In genomic region chr20:64164123-64164836, GRCh38 we compare ENCODE assay signal across 15 cellular contexts. TPM values are rescaled to one million over a fixed set of nuclear protein-coding genes. Genes with fewer than 3 reads are reported as not detected.
DNase-seq lines count a peak whose midpoint lies in the region; ATAC-seq and TF ChIP-seq lines count a peak whose summit lies in the region.
"Had no signal": no experiment of that assay in that cellular context is flagged by ENCODE, and none has a peak within 500 bp of the region (broad histone marks: within the 10 kb centered on the region; RNA-seq: fewer than 3 reads in every experiment).

MYT1 (plus strand) TSS chr20:64164452; CDS start chr20:64198862, 34,410 bp downstream.

- DNase-seq in DMS153 (lab: John Stamatoyannopoulos, UW) (peak; percentile 95), NCI-H1694 (lab: John Stamatoyannopoulos, UW) (peak; percentile 85), NCI-H526 (lab: John Stamatoyannopoulos, UW) (peak; percentile 97), dorsolateral prefrontal cortex (peak in 1 of 10 donors; percentile 57), lower leg skin (ENCODE audit: low spot score in 2 of 2) (no peak)
- DNase-seq: activated CD4-positive, alpha-beta T cell treated with anti-CD3 and anti-CD28 coated beads for 1 hour; body of pancreas; stimulated activated CD4-positive, alpha-beta T cell treated with anti-CD3 and anti-CD28 coated beads, Interleukin-1b, Interleukin-23, amount 100 ng/mL, for 48 hours had no signal

- TF ChIP-seq CTCF in dorsolateral prefrontal cortex (IDR thresholded peaks at IDR 0.05 in 54 of 56, conservative IDR thresholded peaks at IDR 0.05 in 2 of 56; ENCODE audit: low read depth in 1 of 56, partially characterized antibody in 56 of 56) (no peak), lower leg skin (IDR thresholded peaks at IDR 0.05) (no peak)

- H3K4me3 ChIP-seq in dorsolateral prefrontal cortex: peak within 1 kb of the TSS in 54 of 59 donors; percentile 9 to 59 (median 42)
- H3K4me3 ChIP-seq in lower leg skin (ENCODE audit: low read depth, poor library complexity, severe bottlenecking): no peak within 1 kb of the TSS
- H3K4me3 ChIP-seq: BLaER1, body of pancreas, lung had no signal

- peaks cover 0 to 100% (median 92%) of the 10 kb centered on the region in 45 donors for H3K27me3 ChIP-seq in dorsolateral prefrontal cortex
- H3K27me3 ChIP-seq: body of pancreas had no signal

- H3K27ac ChIP-seq in dorsolateral prefrontal cortex: peak within 1 kb of the TSS in 17 of 59 donors; percentile 3 to 88 (median 30)
- H3K27ac ChIP-seq: BLaER1 had no signal

- ATAC-seq in GM18861 (IDR thresholded peaks at IDR 0.05; ENCODE audit: unreplicated experiment) (no peak), HG03354 (IDR thresholded peaks at IDR 0.05; ENCODE audit: poor library complexity, severe bottlenecking, unreplicated experiment) (no peak), HG03097 (IDR thresholded peaks at IDR 0.05; ENCODE audit: low FRiP score, unreplicated experiment) (no peak)
- ATAC-seq: body of pancreas; stimulated activated effector memory CD8-positive, alpha-beta T cell treated with anti-CD3 and anti-CD28 coated beads, Interleukin-12 subunit alpha, Interleukin-12 subunit beta, amount 100 ng/mL, for 72 hours had no signal

- TF ChIP-seq POLR2A in lower leg skin (IDR thresholded peaks at IDR 0.05): no peak

- 71 to 72% methylated on average over 21 of the region's 21 CpGs for WGBS in lower leg skin, 2 donors

- intact Hi-C loops in dorsolateral prefrontal cortex (cut with DNase I) (no loop called here), lower leg skin (cut with DNase I; ENCODE audit: low total_unique reads) (no loop called here)

RNA-seq across cellular contexts. Expression of gene MYT1, which starts in this region (rescaled TPM):
- total RNA-seq in dorsolateral prefrontal cortex: 10 to 100 TPM in 35 of 120 experiments, 1 to 10 TPM in 85; 4.4 to 16.0 (median 8.6) TPM
- under 1 TPM in 1 of 4 donors, not detected in 3; 0.26 TPM for total RNA-seq in lower leg skin
- total RNA-seq: osteocyte had no signal

Comparison
In these comparisons a context has a peak if more than half of its experiments do, and no peak if none do; other contexts are left out.
1. RNA of gene MYT1 (total RNA-seq): 4.4 to 16.0 TPM in dorsolateral prefrontal cortex; 0.26 TPM in lower leg skin; every median in the first group is over 4 times any median in the second.
2. DNase-seq: peak in DMS153 (single experiment), NCI-H1694 (single experiment) and NCI-H526 (2 of 2); none in lower leg skin (0 of 2).